ENCODE assay signal across 34 cellular contexts in the genomic region with DNA sequence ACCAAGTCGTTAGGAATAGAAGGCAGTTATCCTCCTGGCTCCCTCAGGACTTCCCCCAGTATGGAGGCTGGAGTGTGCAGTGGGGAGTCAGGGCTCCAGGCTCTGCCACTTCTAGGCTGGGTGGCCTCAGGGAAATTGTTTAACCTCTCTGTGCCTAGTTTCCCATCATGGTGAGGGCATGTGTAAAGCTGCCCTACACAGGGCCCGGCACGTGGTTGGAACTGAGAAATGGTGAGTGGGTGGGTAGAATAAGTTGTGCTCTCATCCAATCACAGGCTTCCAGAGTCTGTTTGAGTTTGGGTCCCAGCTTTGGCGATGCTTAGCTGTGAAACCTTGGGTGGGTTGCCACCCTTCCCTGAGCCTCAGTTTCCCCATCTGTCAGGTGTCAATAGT.
"Had no signal": no experiment of that assay in that cellular context is flagged by ENCODE, and none has a peak within 500 bp of the region (broad histone marks: within the 10 kb centered on the region; RNA-seq: fewer than 3 reads in every experiment).

No MANE protein-coding gene starts in this region.

- DNase-seq: Karpas-422, Kasumi-1, MG63, MM.1S, MV-4-11, NCI-H1048, NCI-H1092, NCI-H1092 treated with DMSO at 0.1 percent for 48 hours, NCI-H1105, NCI-H1105 treated with DMSO at 0.1 percent for 48 hours, NCI-H1417, NCI-H1417 treated with DMSO at 0.1 percent for 48 hours, NCI-H1436, NCI-H1436 treated with DMSO at 0.1 percent for 48 hours, NCI-H146, NCI-H1694, NCI-H1694 treated with DMSO at 0.1 percent for 48 hours, NCI-H187, NCI-H187 treated with DMSO at 0.1 percent for 48 hours, NCI-H1930, NCI-H2029 treated with DMSO at 0.1 percent for 48 hours, NCI-H2081, NCI-H2081 treated with DMSO at 0.1 percent for 48 hours, NCI-H2107, NCI-H2171, NCI-H2171 treated with DMSO at 0.1 percent for 48 hours, NCI-H2227 treated with DMSO at 0.1 percent for 48 hours, NCI-H226, NCI-H345, NCI-H446, NCI-H446 treated with DMSO at 0.1 percent for 48 hours, NCI-H510A, NCI-H510A treated with DMSO at 0.1 percent for 48 hours, NCI-H524 had no signal

- H3K27me3 ChIP-seq: MG63 had no signal

- H3K9me3 ChIP-seq: MG63 had no signal

- H3K4me3 ChIP-seq: MG63 had no signal

- H3K36me3 ChIP-seq: MG63 had no signal
